Comparison of ENCODE assay signal across 1 cellular context in the genomic region with DNA sequence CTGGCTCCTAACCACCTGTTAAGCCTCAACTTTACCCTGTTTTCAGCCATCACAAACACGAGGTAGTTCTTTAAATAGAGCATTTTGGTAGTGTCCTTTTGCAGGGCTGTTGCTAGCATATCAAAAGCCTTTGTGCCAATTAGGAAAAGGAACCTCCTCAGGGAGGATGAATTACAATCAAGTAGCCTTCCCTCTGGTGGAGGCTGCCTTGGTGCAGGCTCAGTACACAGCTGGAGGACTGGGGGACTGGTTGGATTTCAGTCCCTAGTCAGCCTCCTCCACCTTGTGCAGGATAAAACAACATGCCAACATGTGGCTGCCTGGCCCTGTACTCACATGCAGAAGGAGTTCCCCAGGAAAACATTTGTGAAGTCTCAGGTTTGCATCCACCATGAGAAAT.
TF ChIP-seq lines count a peak whose summit lies in the region.

No MANE protein-coding gene starts in this region.

TF ChIP-seq in H1, 55 proteins besides CTCF, POLR2A, EP300 and RAD21:
- TF ChIP-seq KDM1A (IDR thresholded peaks at IDR 0.05; ENCODE audit: borderline replicate concordance, low read length), result no peak
- TF ChIP-seq SUZ12 (IDR thresholded peaks at IDR 0.05; ENCODE audit: low read length), result no peak
- no peak for TF ChIP-seq TAF7 (optimal IDR thresholded peaks at IDR 0.05; ENCODE audit: borderline replicate concordance, low read depth, low read length)
- no peak for TF ChIP-seq RFX5 (IDR thresholded peaks at IDR 0.05; ENCODE audit: borderline replicate concordance, low read depth, low read length)
- TF ChIP-seq CHD1 (IDR thresholded peaks at IDR 0.05; ENCODE audit: low read depth, low read length), result no peak
- no peak for TF ChIP-seq TBP (IDR thresholded peaks at IDR 0.05; ENCODE audit: low read depth, low read length)
- TF ChIP-seq, protein P1, sequence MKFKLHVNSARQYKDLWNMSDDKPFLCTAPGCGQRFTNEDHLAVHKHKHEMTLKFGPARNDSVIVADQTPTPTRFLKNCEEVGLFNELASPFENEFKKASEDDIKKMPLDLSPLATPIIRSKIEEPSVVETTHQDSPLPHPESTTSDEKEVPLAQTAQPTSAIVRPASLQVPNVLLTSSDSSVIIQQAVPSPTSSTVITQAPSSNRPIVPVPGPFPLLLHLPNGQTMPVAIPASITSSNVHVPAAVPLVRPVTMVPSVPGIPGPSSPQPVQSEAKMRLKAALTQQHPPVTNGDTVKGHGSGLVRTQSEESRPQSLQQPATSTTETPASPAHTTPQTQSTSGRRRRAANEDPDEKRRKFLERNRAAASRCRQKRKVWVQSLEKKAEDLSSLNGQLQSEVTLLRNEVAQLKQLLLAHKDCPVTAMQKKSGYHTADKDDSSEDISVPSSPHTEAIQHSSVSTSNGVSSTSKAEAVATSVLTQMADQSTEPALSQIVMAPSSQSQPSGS (IDR thresholded peaks at IDR 0.05; ENCODE audit: low read length), result no peak
- no peak for TF ChIP-seq SAP30 (IDR thresholded peaks at IDR 0.05; ENCODE audit: insufficient read depth, insufficient replicate concordance, low read length)
- TF ChIP-seq PHF8 (conservative IDR thresholded peaks at IDR 0.05; ENCODE audit: low read depth, low read length), result no peak
- TF ChIP-seq, protein P2, sequence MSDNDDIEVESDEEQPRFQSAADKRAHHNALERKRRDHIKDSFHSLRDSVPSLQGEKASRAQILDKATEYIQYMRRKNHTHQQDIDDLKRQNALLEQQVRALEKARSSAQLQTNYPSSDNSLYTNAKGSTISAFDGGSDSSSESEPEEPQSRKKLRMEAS (IDR thresholded peaks at IDR 0.05), result no peak
- no peak for TF ChIP-seq CBX8 (IDR thresholded peaks at IDR 0.05; ENCODE audit: borderline replicate concordance, low read depth, low read length)
